18 cellular contexts compared by ENCODE assay signal in the genomic region with DNA sequence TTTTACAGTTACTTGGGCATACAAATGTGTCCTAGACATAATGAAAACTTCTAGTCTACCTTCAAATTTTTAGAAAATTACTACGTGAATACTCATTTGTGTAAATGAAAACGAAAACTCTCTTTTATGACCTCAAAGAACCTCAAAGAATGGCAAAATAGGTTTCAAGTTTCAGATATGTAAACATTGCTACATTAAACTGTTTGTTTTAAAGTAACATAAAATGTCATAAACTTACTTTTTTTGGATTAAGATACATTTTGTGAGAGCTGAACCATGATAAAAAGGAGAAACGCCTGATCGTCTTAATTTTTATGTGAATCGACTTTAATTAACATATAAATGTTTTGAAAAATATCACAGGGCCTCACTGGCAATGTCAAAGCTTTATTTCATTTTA.
DNase-seq lines count a peak whose midpoint lies in the region; ATAC-seq and TF ChIP-seq lines count a peak whose summit lies in the region.
"Had no signal": no experiment of that assay in that cellular context is flagged by ENCODE, and none has a peak within 500 bp of the region (broad histone marks: within the 10 kb centered on the region; RNA-seq: fewer than 3 reads in every experiment).

No MANE protein-coding gene starts in this region.

- no peak for TF ChIP-seq CTCF in LNCaP clone FGC (IDR thresholded peaks at IDR 0.05; ENCODE audit: control insufficient read depth, extremely low read depth, insufficient read depth)
- no peak for TF ChIP-seq CTCF in right lobe of liver (IDR thresholded peaks at IDR 0.05)

- WGBS in right lobe of liver (ENCODE audit: insufficient coverage, low coverage, low lambda C conversion rate, missing lambda C conversion rate) = 31% methylated on average over 5 of the region's 5 CpGs

- no peaks in the 10 kb centered on the region for H3K9me3 ChIP-seq in right lobe of liver
- H3K9me3 ChIP-seq: HAP-1, spleen, suprapubic skin had no signal

- intact Hi-C loops in right lobe of liver (cut with DNase I) = loop anchor here in 1 of 2 donors (5.0 kb wide), 1 partner anchor 335 kb away; no protein-coding TSS in a partner anchor

- H3K27ac ChIP-seq in right lobe of liver = peak overlapping the region in 2 of 3 donors; percentile 18 to 50
- H3K27ac ChIP-seq: epithelial cell of prostate, KMS-11, spleen, suprapubic skin had no signal

- no peaks in the 10 kb centered on the region for H3K27me3 ChIP-seq in right lobe of liver
- H3K27me3 ChIP-seq: suprapubic skin had no signal

- peak overlapping the region; percentile 3; the same call in 1 of the 2 replicates for H3K4me3 ChIP-seq in LNCaP clone FGC (ENCODE audit: low read depth, low read length)
- H3K4me3 ChIP-seq in right lobe of liver = peak overlapping the region in 1 of 3 donors; percentile 8
- H3K4me3 ChIP-seq: HAP-1, spleen, suprapubic skin had no signal

- no peak for TF ChIP-seq POLR2A in right lobe of liver (IDR thresholded peaks at IDR 0.05)

- ATAC-seq in right lobe of liver = peak in 2 of 4 donors; percentile 45 to 46
- no peak for ATAC-seq in HG02798 (IDR thresholded peaks at IDR 0.05; ENCODE audit: poor library complexity, unreplicated experiment)
- ATAC-seq: natural killer cell had no signal

- DNase-seq in NCI-H748 (lab: John Stamatoyannopoulos, UW; ENCODE audit: unreplicated experiment) (peak; percentile 33), NCI-H748 treated with DMSO at 0.1 percent for 48 hours (lab: John Stamatoyannopoulos, UW) (no peak), LNCaP clone FGC (ENCODE audit: low read depth) (no peak), brain pericyte (ENCODE audit: low read depth, low spot score) (peak; percentile 29), right lobe of liver (no peak), NCI-H510A (lab: John Stamatoyannopoulos, UW) (no peak), amniotic stem cell (lab: John Stamatoyannopoulos, UW) (no peak)
- DNase-seq: activated CD4-positive, alpha-beta T cell treated with anti-CD3 and anti-CD28 coated beads, Interleukin-2, amount 50 U/mL, for 4 hours; activated CD4-positive, CD25-positive, alpha-beta regulatory T cell; activated CD8-positive, alpha-beta memory T cell treated with anti-CD3 and anti-CD28 coated beads, Interleukin-2, amount 50 U/mL, for 4 hours; left ventricle myocardium superior; natural killer cell; spleen had no signal

- peaks cover 0 to 17% (median 0%) of the 10 kb centered on the region in 4 donors for H3K4me1 ChIP-seq in right lobe of liver

- no peaks in the 10 kb centered on the region for H3K36me3 ChIP-seq in right lobe of liver
- H3K36me3 ChIP-seq: HAP-1, spleen, suprapubic skin had no signal

Comparison
In these comparisons a context has a peak if more than half of its experiments do, and no peak if none do; other contexts are left out.
1. DNase-seq: peak in NCI-H748 (single experiment) and brain pericyte (single experiment); none in NCI-H748 treated with DMSO at 0.1 percent for 48 hours (single experiment), LNCaP clone FGC (single experiment), right lobe of liver (0 of 3), NCI-H510A (single experiment) and amniotic stem cell (single experiment).